24 cellular contexts compared by ENCODE assay signal in genomic region chr2:206239157-206239556, GRCh38.
"Had no signal": no experiment of that assay in that cellular context is flagged by ENCODE, and none has a peak within 500 bp of the region (broad histone marks: within the 10 kb centered on the region; RNA-seq: fewer than 3 reads in every experiment).

No MANE protein-coding gene starts in this region.

- H3K36me3 Mint-ChIP-seq: mesothelial cell of epicardium, naive B cell had no signal

- H3K9me3 ChIP-seq: esophagus muscularis mucosa, lower lobe of right lung, mucosa of descending colon had no signal

- H3K27ac Mint-ChIP-seq: mesothelial cell of epicardium, naive B cell had no signal

- DNase-seq: dermis blood vessel endothelial cell; dorsolateral prefrontal cortex; effector CD4-positive, alpha-beta T cell; effector memory CD4-positive, alpha-beta T cell; foreskin keratinocyte; glutamatergic neuron; head of caudate nucleus; heart right ventricle; hippocampal formation; left cardiac atrium; left lung; left ventricle myocardium superior; lower lobe of right lung; mesenchymal stem cell; mucosa of descending colon; naive B cell had no signal

- H3K4me3 Mint-ChIP-seq: mesothelial cell of epicardium, naive B cell had no signal

- FAIRE-seq: colon, endothelial cell of umbilical vein, frontal cortex, islet of Langerhans, keratinocyte had no signal

- H3K4me1 ChIP-seq: esophagus muscularis mucosa, foreskin keratinocyte, heart right ventricle, left lung, lower lobe of right lung had no signal

- H3K4me3 ChIP-seq: coronary artery, dorsolateral prefrontal cortex, esophagus muscularis mucosa, heart right ventricle, left lung, lower lobe of right lung, mucosa of descending colon had no signal

- ATAC-seq: foreskin keratinocyte, heart right ventricle, left cardiac atrium, left lung, left ventricle myocardium superior, lower lobe of right lung, mucosa of descending colon had no signal

- H3K36me3 ChIP-seq: esophagus muscularis mucosa, heart right ventricle, left lung, lower lobe of right lung had no signal

- H3K27ac ChIP-seq: coronary artery, dorsolateral prefrontal cortex, esophagus muscularis mucosa, foreskin keratinocyte, heart right ventricle, left lung, lower lobe of right lung had no signal

- H3K27me3 ChIP-seq: dorsolateral prefrontal cortex, foreskin keratinocyte had no signal

- H3K4me1 Mint-ChIP-seq: naive B cell had no signal
